2 cellular contexts compared by ENCODE assay signal in the genomic region with DNA sequence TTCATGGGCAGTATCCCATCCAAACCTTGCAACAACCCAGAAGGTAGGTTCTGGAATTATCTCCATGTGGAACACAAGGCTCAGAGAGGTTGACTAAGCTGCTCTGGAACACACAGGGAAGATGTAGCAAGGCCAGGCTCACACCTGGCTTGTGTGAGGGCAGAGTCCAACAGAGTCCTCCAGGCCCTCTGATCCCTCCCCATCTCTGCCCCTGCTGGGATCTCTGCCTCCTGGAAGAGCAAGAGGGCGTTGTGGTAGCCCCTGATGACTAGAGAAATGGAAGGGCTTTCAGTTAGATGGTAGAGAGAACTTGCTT.
TF ChIP-seq lines count a peak whose summit lies in the region.

No MANE protein-coding gene starts in this region.

TF ChIP-seq in HepG2, 621 proteins besides CTCF, POLR2A, EP300 and RAD21 (continues in another document):
- TF ChIP-seq TCF7 (IDR thresholded peaks at IDR 0.05; ENCODE audit: low read depth), result no peak
- no peak for TF ChIP-seq BATF2 (CRISPR knock-in tag; IDR thresholded peaks at IDR 0.05)
- peak; percentile 11; the same call in 1 of the 2 replicates for TF ChIP-seq ZBTB7A (CRISPR knock-in tag; IDR thresholded peaks at IDR 0.05)
- no peak for TF ChIP-seq NONO (IDR thresholded peaks at IDR 0.05)
- TF ChIP-seq NONO (CRISPR knock-in tag; conservative IDR thresholded peaks at IDR 0.05), result no peak
- TF ChIP-seq, protein P1, sequence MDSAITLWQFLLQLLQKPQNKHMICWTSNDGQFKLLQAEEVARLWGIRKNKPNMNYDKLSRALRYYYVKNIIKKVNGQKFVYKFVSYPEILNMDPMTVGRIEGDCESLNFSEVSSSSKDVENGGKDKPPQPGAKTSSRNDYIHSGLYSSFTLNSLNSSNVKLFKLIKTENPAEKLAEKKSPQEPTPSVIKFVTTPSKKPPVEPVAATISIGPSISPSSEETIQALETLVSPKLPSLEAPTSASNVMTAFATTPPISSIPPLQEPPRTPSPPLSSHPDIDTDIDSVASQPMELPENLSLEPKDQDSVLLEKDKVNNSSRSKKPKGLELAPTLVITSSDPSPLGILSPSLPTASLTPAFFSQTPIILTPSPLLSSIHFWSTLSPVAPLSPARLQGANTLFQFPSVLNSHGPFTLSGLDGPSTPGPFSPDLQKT (CRISPR knock-in tag; IDR thresholded peaks at IDR 0.05; ENCODE audit: borderline replicate concordance), result no peak
- TF ChIP-seq SALL1 (CRISPR knock-in tag; IDR thresholded peaks at IDR 0.05), result 0 out of 2 replicates have a peak, but pooled peaks have one; percentile 18
- no peak for TF ChIP-seq CENPBD1 (CRISPR knock-in tag; IDR thresholded peaks at IDR 0.05; ENCODE audit: borderline replicate concordance, low read depth)
- no peak for TF ChIP-seq MZF1 (CRISPR knock-in tag; IDR thresholded peaks at IDR 0.05; ENCODE audit: borderline replicate concordance)
- 0 out of 2 replicates have a peak, but pooled peaks have one; percentile 46 for TF ChIP-seq SSRP1 (CRISPR knock-in tag; IDR thresholded peaks at IDR 0.05)
- TF ChIP-seq ZNF740 (CRISPR knock-in tag; IDR thresholded peaks at IDR 0.05), result no peak
- TF ChIP-seq HNRNPK (IDR thresholded peaks at IDR 0.05; ENCODE audit: low read depth, low read length, poor library complexity, severe bottlenecking), result no peak
- peak; percentile 99 for TF ChIP-seq ZNF768 (CRISPR knock-in tag; IDR thresholded peaks at IDR 0.05)
- peak; percentile 57 for TF ChIP-seq HNF4G (IDR thresholded peaks at IDR 0.05; ENCODE audit: borderline replicate concordance, low read depth, low read length)
- no peak; the same call in 1 of the 2 replicates for TF ChIP-seq HNF4G (CRISPR knock-in tag; IDR thresholded peaks at IDR 0.05; ENCODE audit: borderline replicate concordance, low read depth)
- TF ChIP-seq ZNF446 (CRISPR knock-in tag; IDR thresholded peaks at IDR 0.05), result no peak
- TF ChIP-seq, protein P2, sequence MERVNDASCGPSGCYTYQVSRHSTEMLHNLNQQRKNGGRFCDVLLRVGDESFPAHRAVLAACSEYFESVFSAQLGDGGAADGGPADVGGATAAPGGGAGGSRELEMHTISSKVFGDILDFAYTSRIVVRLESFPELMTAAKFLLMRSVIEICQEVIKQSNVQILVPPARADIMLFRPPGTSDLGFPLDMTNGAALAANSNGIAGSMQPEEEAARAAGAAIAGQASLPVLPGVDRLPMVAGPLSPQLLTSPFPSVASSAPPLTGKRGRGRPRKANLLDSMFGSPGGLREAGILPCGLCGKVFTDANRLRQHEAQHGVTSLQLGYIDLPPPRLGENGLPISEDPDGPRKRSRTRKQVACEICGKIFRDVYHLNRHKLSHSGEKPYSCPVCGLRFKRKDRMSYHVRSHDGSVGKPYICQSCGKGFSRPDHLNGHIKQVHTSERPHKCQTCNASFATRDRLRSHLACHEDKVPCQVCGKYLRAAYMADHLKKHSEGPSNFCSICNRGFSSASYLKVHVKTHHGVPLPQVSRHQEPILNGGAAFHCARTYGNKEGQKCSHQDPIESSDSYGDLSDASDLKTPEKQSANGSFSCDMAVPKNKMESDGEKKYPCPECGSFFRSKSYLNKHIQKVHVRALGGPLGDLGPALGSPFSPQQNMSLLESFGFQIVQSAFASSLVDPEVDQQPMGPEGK (CRISPR knock-in tag; IDR thresholded peaks at IDR 0.05), result peak; percentile 4; the same call in 1 of the 2 replicates
- TF ChIP-seq MED1 (CRISPR knock-in tag; IDR thresholded peaks at IDR 0.05), result no peak
- TF ChIP-seq, protein P3, sequence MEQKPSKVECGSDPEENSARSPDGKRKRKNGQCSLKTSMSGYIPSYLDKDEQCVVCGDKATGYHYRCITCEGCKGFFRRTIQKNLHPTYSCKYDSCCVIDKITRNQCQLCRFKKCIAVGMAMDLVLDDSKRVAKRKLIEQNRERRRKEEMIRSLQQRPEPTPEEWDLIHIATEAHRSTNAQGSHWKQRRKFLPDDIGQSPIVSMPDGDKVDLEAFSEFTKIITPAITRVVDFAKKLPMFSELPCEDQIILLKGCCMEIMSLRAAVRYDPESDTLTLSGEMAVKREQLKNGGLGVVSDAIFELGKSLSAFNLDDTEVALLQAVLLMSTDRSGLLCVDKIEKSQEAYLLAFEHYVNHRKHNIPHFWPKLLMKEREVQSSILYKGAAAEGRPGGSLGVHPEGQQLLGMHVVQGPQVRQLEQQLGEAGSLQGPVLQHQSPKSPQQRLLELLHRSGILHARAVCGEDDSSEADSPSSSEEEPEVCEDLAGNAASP (CRISPR knock-in tag; IDR thresholded peaks at IDR 0.05; ENCODE audit: borderline replicate concordance), result no peak
- TF ChIP-seq SPEN (CRISPR knock-in tag; IDR thresholded peaks at IDR 0.05; ENCODE audit: low read depth), result no peak
- no peak for TF ChIP-seq PHB2 (IDR thresholded peaks at IDR 0.05; ENCODE audit: partially characterized antibody)
- TF ChIP-seq, protein P4, sequence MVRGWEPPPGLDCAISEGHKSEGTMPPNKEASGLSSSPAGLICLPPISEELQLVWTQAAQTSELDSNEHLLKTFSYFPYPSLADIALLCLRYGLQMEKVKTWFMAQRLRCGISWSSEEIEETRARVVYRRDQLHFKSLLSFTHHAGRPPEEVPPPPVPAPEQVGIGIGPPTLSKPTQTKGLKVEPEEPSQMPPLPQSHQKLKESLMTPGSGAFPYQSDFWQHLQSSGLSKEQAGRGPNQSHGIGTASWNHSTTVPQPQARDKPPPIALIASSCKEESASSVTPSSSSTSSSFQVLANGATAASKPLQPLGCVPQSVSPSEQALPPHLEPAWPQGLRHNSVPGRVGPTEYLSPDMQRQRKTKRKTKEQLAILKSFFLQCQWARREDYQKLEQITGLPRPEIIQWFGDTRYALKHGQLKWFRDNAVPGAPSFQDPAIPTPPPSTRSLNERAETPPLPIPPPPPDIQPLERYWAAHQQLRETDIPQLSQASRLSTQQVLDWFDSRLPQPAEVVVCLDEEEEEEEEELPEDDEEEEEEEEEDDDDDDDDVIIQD (CRISPR knock-in tag; IDR thresholded peaks at IDR 0.05; ENCODE audit: low read depth), result no peak
- no peak for TF ChIP-seq NCOA5 (CRISPR knock-in tag; IDR thresholded peaks at IDR 0.05)
- TF ChIP-seq ERF (CRISPR knock-in tag; IDR thresholded peaks at IDR 0.05), result no peak
- TF ChIP-seq SMAD3 (CRISPR knock-in tag; IDR thresholded peaks at IDR 0.05), result no peak
- peak; percentile 28; the same call in 1 of the 2 replicates for TF ChIP-seq SAP130 (CRISPR knock-in tag; IDR thresholded peaks at IDR 0.05; ENCODE audit: low read depth)

TF ChIP-seq in HEK293, 187 proteins besides CTCF, POLR2A, EP300 and RAD21:
- TF ChIP-seq, protein P1 (IDR thresholded peaks at IDR 0.05; ENCODE audit: borderline replicate concordance, low read depth, low read length), result no peak
- 0 out of 2 replicates have a peak, but pooled peaks have one; percentile 37 for TF ChIP-seq ZNF768 (tag by site-specific recombination; IDR thresholded peaks at IDR 0.05)
- TF ChIP-seq ZNF600 (tag by site-specific recombination; IDR thresholded peaks at IDR 0.05), result peak; percentile 86; the same call in 1 of the 2 replicates
